Comparison of ENCODE assay signal across 14 cellular contexts in genomic region chr9:81560851-81561732, GRCh38.
DNase-seq lines count a peak whose midpoint lies in the region; ATAC-seq and TF ChIP-seq lines count a peak whose summit lies in the region.
"Had no signal": no experiment of that assay in that cellular context is flagged by ENCODE, and none has a peak within 500 bp of the region (broad histone marks: within the 10 kb centered on the region; RNA-seq: fewer than 3 reads in every experiment).

No MANE protein-coding gene starts in this region.

- CTCF ChIA-PET in MCF 10A (lab: Yijun Ruan, JAX) = no interaction called here
- CTCF ChIA-PET in activated CD8-positive, alpha-beta T cell treated with anti-CD3 and anti-CD28 coated beads for 36 hours (lab: Charles Lee) = no interaction called here

- H3K27me3 Mint-ChIP-seq in MCF 10A (ENCODE audit: insufficient read depth, unreplicated experiment) = no peaks in the 10 kb centered on the region
- H3K27me3 Mint-ChIP-seq in stimulated activated naive B cell treated with anti-CD40 and anti-IgM and Interleukin-4, amounts not matched to agents 10 μg/mL and 1 μg/mL and 100 μg/mL, for 72 hours = peaks cover 0 to 12% of the 10 kb centered on the region in 2 donors
- peaks cover 1% of the 10 kb centered on the region for H3K27me3 Mint-ChIP-seq in activated CD8-positive, alpha-beta T cell treated with anti-CD3 and anti-CD28 coated beads for 36 hours

- ATAC-seq in GM21360 (IDR thresholded peaks at IDR 0.05; ENCODE audit: unreplicated experiment) (peak; percentile 54), HG03439 (IDR thresholded peaks at IDR 0.05; ENCODE audit: unreplicated experiment) (peak; percentile 83)
- ATAC-seq in stimulated activated naive B cell treated with anti-CD40 and anti-IgM and Interleukin-4, amounts not matched to agents 10 μg/mL and 1 μg/mL and 100 μg/mL, for 72 hours (replicated peaks) = peak; percentile 49 to 67
- ATAC-seq in activated CD8-positive, alpha-beta T cell treated with anti-CD3 and anti-CD28 coated beads for 36 hours = no peak
- ATAC-seq: CD8-positive, alpha-beta T cell; esophagus mucosa had no signal

- POLR2A ChIA-PET in MCF 10A (lab: Yijun Ruan, JAX) = no interaction called here
- POLR2A ChIA-PET in activated CD8-positive, alpha-beta T cell treated with anti-CD3 and anti-CD28 coated beads for 36 hours (lab: Charles Lee) = no interaction called here

- no peaks in the 10 kb centered on the region for H3K9me3 Mint-ChIP-seq in MCF 10A (ENCODE audit: unreplicated experiment)
- peaks cover 6 to 11% of the 10 kb centered on the region in 2 donors for H3K9me3 Mint-ChIP-seq in stimulated activated naive B cell treated with anti-CD40 and anti-IgM and Interleukin-4, amounts not matched to agents 10 μg/mL and 1 μg/mL and 100 μg/mL, for 72 hours
- H3K9me3 Mint-ChIP-seq in activated CD8-positive, alpha-beta T cell treated with anti-CD3 and anti-CD28 coated beads for 36 hours = no peaks in the 10 kb centered on the region
- H3K9me3 Mint-ChIP-seq: activated naive CD8-positive, alpha-beta T cell treated with anti-CD3 and anti-CD28 coated beads, Interleukin-2, amount 10 ng/mL, durations not matched to agents 7 days and 5 days; CD8-positive, alpha-beta T cell had no signal

- no peaks in the 10 kb centered on the region for H3K36me3 Mint-ChIP-seq in MCF 10A (ENCODE audit: insufficient read depth, unreplicated experiment)
- peaks cover 4 to 5% of the 10 kb centered on the region in 2 donors for H3K36me3 Mint-ChIP-seq in stimulated activated naive B cell treated with anti-CD40 and anti-IgM and Interleukin-4, amounts not matched to agents 10 μg/mL and 1 μg/mL and 100 μg/mL, for 72 hours
- no peaks in the 10 kb centered on the region for H3K36me3 Mint-ChIP-seq in activated CD8-positive, alpha-beta T cell treated with anti-CD3 and anti-CD28 coated beads for 36 hours (ENCODE audit: low read depth)
- H3K36me3 Mint-ChIP-seq: activated naive CD8-positive, alpha-beta T cell treated with anti-CD3 and anti-CD28 coated beads, Interleukin-2, amount 10 ng/mL, durations not matched to agents 7 days and 5 days; CD8-positive, alpha-beta T cell had no signal

- peaks cover 45% of the 10 kb centered on the region for H3K4me1 Mint-ChIP-seq in MCF 10A (ENCODE audit: insufficient read depth, unreplicated experiment)
- H3K4me1 Mint-ChIP-seq in stimulated activated naive B cell treated with anti-CD40 and anti-IgM and Interleukin-4, amounts not matched to agents 10 μg/mL and 1 μg/mL and 100 μg/mL, for 72 hours = peaks cover 23 to 32% of the 10 kb centered on the region in 2 donors
- no peaks in the 10 kb centered on the region for H3K4me1 Mint-ChIP-seq in activated CD8-positive, alpha-beta T cell treated with anti-CD3 and anti-CD28 coated beads for 36 hours (ENCODE audit: low read depth)
- H3K4me1 Mint-ChIP-seq: activated naive CD8-positive, alpha-beta T cell treated with anti-CD3 and anti-CD28 coated beads, Interleukin-2, amount 10 ng/mL, durations not matched to agents 7 days and 5 days had no signal

- DNase-seq in MCF 10A (ENCODE audit: unreplicated experiment) (no peak), NCI-H1048 (lab: John Stamatoyannopoulos, UW) (no peak)
- DNase-seq in stimulated activated naive B cell treated with anti-CD40 and anti-IgM and Interleukin-4, amounts not matched to agents 10 μg/mL and 1 μg/mL and 100 μg/mL, for 72 hours = peak; percentile 9
- no peak for DNase-seq in activated T-cell treated with anti-CD3 and anti-CD28 coated beads, Interleukin-2, amount 50 U/mL, for 48 hours
- no peak for DNase-seq in activated CD8-positive, alpha-beta T cell treated with anti-CD3 and anti-CD28 coated beads for 36 hours
- DNase-seq: activated naive CD8-positive, alpha-beta T cell treated with anti-CD3 and anti-CD28 coated beads, Interleukin-2, amount 10 ng/mL, durations not matched to agents 7 days and 5 days; CD8-positive, alpha-beta T cell; GM23248; NCI-H82; small intestine; testis had no signal

- H3K27ac Mint-ChIP-seq in MCF 10A (ENCODE audit: low read depth, unreplicated experiment) = peak overlapping the region; percentile 22
- H3K27ac Mint-ChIP-seq in stimulated activated naive B cell treated with anti-CD40 and anti-IgM and Interleukin-4, amounts not matched to agents 10 μg/mL and 1 μg/mL and 100 μg/mL, for 72 hours = peak overlapping the region; percentile 89
- H3K27ac Mint-ChIP-seq in activated CD8-positive, alpha-beta T cell treated with anti-CD3 and anti-CD28 coated beads for 36 hours = no peak overlapping the region
- H3K27ac Mint-ChIP-seq: activated naive CD8-positive, alpha-beta T cell treated with anti-CD3 and anti-CD28 coated beads, Interleukin-2, amount 10 ng/mL, durations not matched to agents 7 days and 5 days; CD8-positive, alpha-beta T cell had no signal

- BruUV-seq in MCF 10A (replicated peaks; lab: Mats Ljungman, UMichigan) = no TSS peak

- H3K4me3 Mint-ChIP-seq in MCF 10A (ENCODE audit: unreplicated experiment) = no peak overlapping the region
- peak overlapping the region; percentile 34 to 67 for H3K4me3 Mint-ChIP-seq in stimulated activated naive B cell treated with anti-CD40 and anti-IgM and Interleukin-4, amounts not matched to agents 10 μg/mL and 1 μg/mL and 100 μg/mL, for 72 hours
- no peak overlapping the region for H3K4me3 Mint-ChIP-seq in activated CD8-positive, alpha-beta T cell treated with anti-CD3 and anti-CD28 coated beads for 36 hours
- H3K4me3 Mint-ChIP-seq: activated naive CD8-positive, alpha-beta T cell treated with anti-CD3 and anti-CD28 coated beads, Interleukin-2, amount 10 ng/mL, durations not matched to agents 7 days and 5 days; CD8-positive, alpha-beta T cell had no signal

- no peak for TF ChIP-seq CTCF in MCF 10A (IDR thresholded peaks at IDR 0.05; ENCODE audit: unreplicated experiment)
- no peak for TF ChIP-seq CTCF in activated CD8-positive, alpha-beta T cell treated with anti-CD3 and anti-CD28 coated beads for 36 hours (IDR thresholded peaks at IDR 0.05)

- intact Hi-C loops in MCF 10A (cut with micrococcal nuclease) = no loop called here
- intact Hi-C loops in activated CD8-positive, alpha-beta T cell treated with anti-CD3 and anti-CD28 coated beads for 36 hours (cut with micrococcal nuclease) = no loop called here

Comparison
In these comparisons a context has a peak if more than half of its experiments do, and no peak if none do; other contexts are left out.
1. H3K4me3 Mint-ChIP-seq: peak in stimulated activated naive B cell treated with anti-CD40 and anti-IgM and Interleukin-4, amounts not matched to agents 10 μg/mL and 1 μg/mL and 100 μg/mL, for 72 hours (2 of 2); none in MCF 10A (single experiment) and activated CD8-positive, alpha-beta T cell treated with anti-CD3 and anti-CD28 coated beads for 36 hours (single experiment).